18 cellular contexts compared by ENCODE assay signal in the genomic region with DNA sequence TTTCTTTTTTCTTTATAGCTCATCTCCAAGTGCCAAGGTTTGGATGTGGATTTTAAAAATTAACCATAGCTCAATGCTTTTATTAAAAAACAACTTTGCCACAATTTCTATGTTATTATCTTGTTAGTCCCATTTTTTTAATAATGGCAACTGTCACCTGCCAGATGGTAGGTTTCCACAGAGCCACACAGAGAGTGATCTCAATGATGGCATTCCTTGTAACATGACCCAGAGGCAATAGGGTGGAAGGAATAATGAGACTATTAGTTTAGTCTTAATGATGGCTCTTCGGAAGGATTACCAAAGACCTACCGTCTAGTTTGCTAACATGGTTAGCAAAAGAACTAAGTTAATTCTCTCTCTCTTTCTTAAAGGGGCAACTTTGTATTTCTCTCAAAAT.
A peak's percentile ranks its signal among the peaks of the same experiment; 100 is the strongest.
DNase-seq lines count a peak whose midpoint lies in the region; ATAC-seq, FAIRE-seq and TF ChIP-seq lines count a peak whose summit lies in the region.
"Had no signal": no experiment of that assay in that cellular context is flagged by ENCODE, and none has a peak within 500 bp of the region (broad histone marks: within the 10 kb centered on the region; RNA-seq: fewer than 3 reads in every experiment).

No MANE protein-coding gene starts in this region.

- WGBS in testis, 2 donors, result 80% methylated on average over 2 of the region's 2 CpGs
- 76% methylated on average over 2 of the region's 2 CpGs for WGBS in smooth muscle cell (ENCODE audit: low lambda C conversion rate)

- no peak overlapping the region for H3K27ac ChIP-seq in testis
- H3K27ac ChIP-seq in smooth muscle cell (ENCODE audit: low read depth), result no peak overlapping the region
- H3K27ac ChIP-seq: PC-9, SJSA1 had no signal

- no peak for TF ChIP-seq CTCF in testis (IDR thresholded peaks at IDR 0.05)
- no peak for TF ChIP-seq CTCF in smooth muscle cell (IDR thresholded peaks at IDR 0.05; ENCODE audit: borderline replicate concordance, insufficient read depth, poor library complexity, severe bottlenecking)

- H3K4me3 ChIP-seq in testis, result no peak overlapping the region
- no peak overlapping the region for H3K4me3 ChIP-seq in smooth muscle cell
- H3K4me3 ChIP-seq: GM12878, K562, PC-9, SJSA1 had no signal

- no peaks in the 10 kb centered on the region for H3K79me2 ChIP-seq in smooth muscle cell (ENCODE audit: low read depth)

- H3K4me1 ChIP-seq in testis, result no peaks in the 10 kb centered on the region
- no peaks in the 10 kb centered on the region for H3K4me1 ChIP-seq in smooth muscle cell (ENCODE audit: low read depth)

- H3K27me3 ChIP-seq in testis (no peaks in the 10 kb centered on the region), smooth muscle cell (ENCODE audit: low read depth) (no peaks in the 10 kb centered on the region)
- H3K27me3 ChIP-seq: SJSA1 had no signal

- intact Hi-C loops in testis (cut with DNase I; ENCODE audit: low total_unique reads), result no loop called here

- ATAC-seq in GM21423 (IDR thresholded peaks at IDR 0.05; ENCODE audit: unreplicated experiment), result no peak
- ATAC-seq: GM12878, K562 had no signal

- H2AFZ ChIP-seq in smooth muscle cell (ENCODE audit: low read depth), result no peak overlapping the region
- H2AFZ ChIP-seq: PC-9 had no signal

- FAIRE-seq in H54 (lab: Jason Lieb, UNC), result peak; percentile 15
- FAIRE-seq: GM12878, K562 had no signal

- no peak overlapping the region for H3K9ac ChIP-seq in smooth muscle cell (ENCODE audit: low read depth)

- no peak overlapping the region for H3K4me2 ChIP-seq in smooth muscle cell
- H3K4me2 ChIP-seq: PC-9 had no signal

- H3K9me3 ChIP-seq in testis (no peaks in the 10 kb centered on the region), smooth muscle cell (replicated peaks; ENCODE audit: low read depth) (no peaks in the 10 kb centered on the region)
- H3K9me3 ChIP-seq: SJSA1 had no signal

- TF ChIP-seq POLR2A in H54 (IDR thresholded peaks at IDR 0.05; ENCODE audit: low read depth, low read length) (no peak), testis (IDR thresholded peaks at IDR 0.05) (no peak)

- DNase-seq in DMS 273 treated with DMSO at 0.1 percent for 48 hours (lab: John Stamatoyannopoulos, UW), result peak; percentile 60
- no peak for DNase-seq in H54 (ENCODE audit: insufficient read length, low spot score)
- DNase-seq in NCI-H510A (lab: John Stamatoyannopoulos, UW), result peak; percentile 17
- DNase-seq in cerebellar nuclear complex (lab: John Stamatoyannopoulos, UW), result peak; percentile 6 to 34
- no peak for DNase-seq in middle frontal gyrus (ENCODE audit: extremely low spot score, low spot score)
- no peak for DNase-seq in testis
- no peak for DNase-seq in smooth muscle cell (lab: John Stamatoyannopoulos, UW; ENCODE audit: unreplicated experiment)
- DNase-seq: CD4-positive, CD25-positive, alpha-beta regulatory T cell; DND-41; GDM1; GOT3; NCI-H1417 treated with DMSO at 0.1 percent for 48 hours; NCI-H526 treated with DMSO at 0.1 percent for 48 hours; PC-9 had no signal

- H3F3A ChIP-seq in smooth muscle cell (ENCODE audit: low read depth), result no peaks in the 10 kb centered on the region

- no peaks in the 10 kb centered on the region for H4K20me1 ChIP-seq in smooth muscle cell (ENCODE audit: low read depth)

- H3K36me3 ChIP-seq in testis (ENCODE audit: low read depth, missing control alignments) (no peaks in the 10 kb centered on the region), smooth muscle cell (ENCODE audit: low read depth) (no peaks in the 10 kb centered on the region)
- H3K36me3 ChIP-seq: SJSA1 had no signal

Comparison
In these comparisons a context has a peak if more than half of its experiments do, and no peak if none do; other contexts are left out.
1. DNase-seq: peak in DMS 273 treated with DMSO at 0.1 percent for 48 hours (single experiment), NCI-H510A (single experiment) and cerebellar nuclear complex (2 of 2); none in H54 (single experiment), middle frontal gyrus (single experiment), testis (single experiment) and smooth muscle cell (single experiment).